In the genomic region with DNA sequence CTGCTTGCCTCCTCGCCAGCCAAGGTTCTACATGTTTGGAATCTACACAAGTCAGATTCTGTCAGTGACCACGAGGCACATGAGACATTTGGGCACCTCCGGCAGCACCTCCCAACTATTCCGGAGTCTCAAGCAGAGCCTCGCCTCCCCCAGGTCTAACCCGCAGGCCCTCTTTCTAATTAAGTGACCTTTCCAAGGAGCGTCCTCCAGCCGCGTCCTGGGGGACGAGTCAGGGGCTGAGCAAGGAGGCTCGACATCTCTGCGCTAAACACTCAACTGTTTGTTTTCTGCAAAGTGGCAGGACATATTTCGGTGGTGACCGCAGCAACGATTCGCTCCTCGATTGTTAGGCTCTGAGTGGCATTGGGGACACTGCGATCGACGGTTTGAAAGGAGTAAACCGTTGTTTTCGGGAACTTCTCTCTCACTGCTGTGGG, we compare ENCODE assay signal across 8 cellular contexts. TPM values are rescaled to one million over a fixed set of nuclear protein-coding genes. Genes with fewer than 3 reads are reported as not detected.
A peak's percentile ranks its signal among the peaks of the same experiment; 100 is the strongest.
DNase-seq lines count a peak whose midpoint lies in the region; ATAC-seq and TF ChIP-seq lines count a peak whose summit lies in the region.

No MANE protein-coding gene starts in this region.

- H3K4me3 ChIP-seq in HUES6 (ENCODE audit: low read depth, low read length) (peak overlapping the region; percentile 68), suprapubic skin (peak overlapping the region; percentile 81)

- no peaks in the 10 kb centered on the region for H3K9me3 ChIP-seq in HUES6 (ENCODE audit: control insufficient read depth, insufficient read depth, low read depth, low read length)
- no peaks in the 10 kb centered on the region for H3K9me3 ChIP-seq in suprapubic skin

- H3K9me3 Mint-ChIP-seq in MCF 10A (ENCODE audit: unreplicated experiment): no peaks in the 10 kb centered on the region

- no TSS peak for BruUV-seq in MCF 10A (replicated peaks; lab: Mats Ljungman, UMichigan)

- peaks cover 44% of the 10 kb centered on the region for H3K27me3 ChIP-seq in HUES6 (ENCODE audit: control insufficient read depth, insufficient read depth, low read length)
- H3K27me3 ChIP-seq in suprapubic skin: peaks cover 7% of the 10 kb centered on the region

- H3K36me3 ChIP-seq in HUES6 (ENCODE audit: control insufficient read depth, insufficient read depth, low read length) (no peaks in the 10 kb centered on the region), suprapubic skin (no peaks in the 10 kb centered on the region)

- TF ChIP-seq POLR2A in suprapubic skin (IDR thresholded peaks at IDR 0.05): no peak

- H3K4me1 ChIP-seq in HUES6 (ENCODE audit: control insufficient read depth, insufficient read depth, low read length) (peaks cover 27% of the 10 kb centered on the region), suprapubic skin (peaks cover 15% of the 10 kb centered on the region)

- WGBS in suprapubic skin: 0% methylated on average over 22 of the region's 22 CpGs

- peaks cover 7% of the 10 kb centered on the region for H3K4me1 Mint-ChIP-seq in MCF 10A (ENCODE audit: insufficient read depth, unreplicated experiment)

- POLR2A ChIA-PET in MCF 10A (lab: Yijun Ruan, JAX): interaction anchor here (1.0 to 1.8 kb wide), 3 partner anchors 8 to 48 kb away, joined by 4 to 8 read pairs (median 6); a partner anchor contains a TSS

- peaks cover 58% of the 10 kb centered on the region for H3K27me3 Mint-ChIP-seq in MCF 10A (ENCODE audit: insufficient read depth, unreplicated experiment)

- TF ChIP-seq EP300 in suprapubic skin (IDR thresholded peaks at IDR 0.05): no peak

- DNase-seq in DMS114 treated with DMSO at 0.1 percent for 48 hours (lab: John Stamatoyannopoulos, UW; ENCODE audit: unreplicated experiment) (peak; percentile 7), MCF 10A (ENCODE audit: unreplicated experiment) (no peak), left lobe of liver (ENCODE audit: low spot score) (no peak), suprapubic skin (ENCODE audit: low spot score in 2 of 2) (no peak), DMS53 (lab: John Stamatoyannopoulos, UW) (no peak), AG20443 (ENCODE audit: low spot score) (no peak)

- ATAC-seq in left lobe of liver (peak; percentile 19), HG03039 (IDR thresholded peaks at IDR 0.05; ENCODE audit: unreplicated experiment) (no peak)

- H3K4me3 Mint-ChIP-seq in MCF 10A (ENCODE audit: unreplicated experiment): peak overlapping the region; percentile 74

- CTCF ChIA-PET in MCF 10A (lab: Yijun Ruan, JAX): interaction anchor here (2.3 kb wide), 1 partner anchor 16 kb away, joined by 7 read pairs; no protein-coding TSS in a partner anchor

- no peaks in the 10 kb centered on the region for H3K36me3 Mint-ChIP-seq in MCF 10A (ENCODE audit: insufficient read depth, unreplicated experiment)

- H3K27ac Mint-ChIP-seq in MCF 10A (ENCODE audit: low read depth, unreplicated experiment): no peak overlapping the region

- no peak for TF ChIP-seq CTCF in MCF 10A (IDR thresholded peaks at IDR 0.05; ENCODE audit: unreplicated experiment)
- TF ChIP-seq CTCF in suprapubic skin (IDR thresholded peaks at IDR 0.05): no peak

- peak overlapping the region; percentile 51 for H3K9ac ChIP-seq in HUES6 (ENCODE audit: low read length)

- intact Hi-C loops in MCF 10A (cut with micrococcal nuclease): no loop called here

- H3K27ac ChIP-seq in HUES6 (ENCODE audit: low read depth, low read length) (no peak overlapping the region), suprapubic skin (peak overlapping the region; percentile 36)

RNA-seq across cellular contexts. Expression of a gene that starts 0.7 kb away (rescaled TPM):
- total RNA-seq in MCF 10A (2022) (not detected in 2 replicates), left lobe of liver (0.96 TPM), suprapubic skin (1 to 10 TPM; 2.8 to 4.7 (median 3.7) TPM)

RNA-seq across cellular contexts. Expression of a gene that starts 48.7 kb away (rescaled TPM):
- 55.1 and 78.8 TPM in 2 replicates for total RNA-seq in MCF 10A (2022)
- total RNA-seq in left lobe of liver: 17.2 TPM
- total RNA-seq in suprapubic skin: 10 to 100 TPM; 39.3 to 66.9 (median 54.8) TPM
